Comparison of ENCODE assay signal across 1 cellular context in genomic region chr16:23556881-23557778, GRCh38.
TF ChIP-seq lines count a peak whose summit lies in the region.

TSS of gene EARS2 (minus strand) at chr16:23557350. CDS start at chr16:23557343, 7 bp downstream.
A gene with protein sequence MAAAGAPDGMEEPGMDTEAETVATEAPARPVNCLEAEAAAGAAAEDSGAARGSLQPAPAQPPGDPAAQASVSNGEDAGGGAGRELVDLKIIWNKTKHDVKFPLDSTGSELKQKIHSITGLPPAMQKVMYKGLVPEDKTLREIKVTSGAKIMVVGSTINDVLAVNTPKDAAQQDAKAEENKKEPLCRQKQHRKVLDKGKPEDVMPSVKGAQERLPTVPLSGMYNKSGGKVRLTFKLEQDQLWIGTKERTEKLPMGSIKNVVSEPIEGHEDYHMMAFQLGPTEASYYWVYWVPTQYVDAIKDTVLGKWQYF (plus strand): TSS chr16:23557727. CDS start chr16:23557743, 16 bp downstream.

TF ChIP-seq in HepG2, 621 proteins besides CTCF, POLR2A, EP300 and RAD21 (continued from another document and continues in another):
- TF ChIP-seq MAFG (CRISPR knock-in tag; IDR thresholded peaks at IDR 0.05) (no peak), FOXM1 (CRISPR knock-in tag; IDR thresholded peaks at IDR 0.05) (peak; percentile 74; the same call in 1 of the 2 replicates), HNF1B (CRISPR knock-in tag; IDR thresholded peaks at IDR 0.05) (peak; percentile 96), MYNN (CRISPR knock-in tag; IDR thresholded peaks at IDR 0.05; ENCODE audit: low read depth) (peak; percentile 84; the same call in 1 of the 2 replicates), ZNF263 (CRISPR knock-in tag; IDR thresholded peaks at IDR 0.05) (peak; percentile 68), ZNF234 (CRISPR knock-in tag; conservative IDR thresholded peaks at IDR 0.05) (peak; percentile 26; the same call in 1 of the 2 replicates), RBFOX2 (IDR thresholded peaks at IDR 0.05; ENCODE audit: low read depth, low read length) (peak; percentile 98), ZSCAN30 (CRISPR knock-in tag; IDR thresholded peaks at IDR 0.05) (peak; percentile 92; the same call in 1 of the 2 replicates), PLSCR1 (CRISPR knock-in tag; IDR thresholded peaks at IDR 0.05; ENCODE audit: borderline replicate concordance) (no peak; the same call in 1 of the 2 replicates), SRSF1 (optimal IDR thresholded peaks at IDR 0.05; ENCODE audit: low read depth, low read length) (peak; percentile 90), DBP (CRISPR knock-in tag; IDR thresholded peaks at IDR 0.05; ENCODE audit: not compliant biosample characterization) (peak; percentile 99), ZNF629 (CRISPR knock-in tag; conservative IDR thresholded peaks at IDR 0.05) (peak; percentile 100), ZNF670 (CRISPR knock-in tag; IDR thresholded peaks at IDR 0.05; ENCODE audit: borderline replicate concordance) (peak; percentile 45; the same call in 1 of the 2 replicates), IKZF1 (IDR thresholded peaks at IDR 0.05) (no peak), NFE2 (CRISPR knock-in tag; IDR thresholded peaks at IDR 0.05) (0 out of 2 replicates have a peak, but pooled peaks have one; percentile 11), PHF20 (CRISPR knock-in tag; IDR thresholded peaks at IDR 0.05) (peak; percentile 92), ARNT2 (CRISPR knock-in tag; IDR thresholded peaks at IDR 0.05; ENCODE audit: low read depth) (peak; percentile 83; the same call in 1 of the 2 replicates), SP1 (IDR thresholded peaks at IDR 0.05) (peak; percentile 82), SP1 (CRISPR knock-in tag; IDR thresholded peaks at IDR 0.05) (peak; percentile 99), ZNF367 (CRISPR knock-in tag; IDR thresholded peaks at IDR 0.05; ENCODE audit: borderline replicate concordance) (0 out of 2 replicates have a peak, but pooled peaks have one; percentile 34), RORA (CRISPR knock-in tag; IDR thresholded peaks at IDR 0.05) (no peak), ZNF660 (CRISPR knock-in tag; IDR thresholded peaks at IDR 0.05; ENCODE audit: borderline replicate concordance, low read depth) (no peak), HOXA9 (CRISPR knock-in tag; IDR thresholded peaks at IDR 0.05; ENCODE audit: borderline replicate concordance) (peak; percentile 78; the same call in 1 of the 2 replicates), ZNF101 (CRISPR knock-in tag; IDR thresholded peaks at IDR 0.05; ENCODE audit: borderline replicate concordance, low read depth) (peak; percentile 92; the same call in 1 of the 2 replicates), SIN3A (IDR thresholded peaks at IDR 0.05; ENCODE audit: borderline replicate concordance, low read depth, low read length) (peak; percentile 98; the same call in 1 of the 2 replicates), ZNF441 (CRISPR knock-in tag; IDR thresholded peaks at IDR 0.05; ENCODE audit: borderline replicate concordance) (peak; percentile 90), HDAC1 (CRISPR knock-in tag; IDR thresholded peaks at IDR 0.05) (peak; percentile 100), ZNF550 (CRISPR knock-in tag; IDR thresholded peaks at IDR 0.05; ENCODE audit: borderline replicate concordance) (peak; percentile 95; the same call in 1 of the 2 replicates), NCOA5 (CRISPR knock-in tag; IDR thresholded peaks at IDR 0.05) (0 out of 2 replicates have a peak, but pooled peaks have one; percentile 66), ZNF839 (CRISPR knock-in tag; IDR thresholded peaks at IDR 0.05; ENCODE audit: borderline replicate concordance) (peak; percentile 87; the same call in 1 of the 2 replicates), ZNF543 (CRISPR knock-in tag; IDR thresholded peaks at IDR 0.05) (peak; percentile 82; the same call in 1 of the 2 replicates), HMGA1 (CRISPR knock-in tag; conservative IDR thresholded peaks at IDR 0.05) (no peak), ARID4A (CRISPR knock-in tag; IDR thresholded peaks at IDR 0.05; ENCODE audit: borderline replicate concordance) (peak; percentile 99), CHCHD3 (CRISPR knock-in tag; IDR thresholded peaks at IDR 0.05) (peak; percentile 58; the same call in 1 of the 2 replicates), ZNF570 (CRISPR knock-in tag; IDR thresholded peaks at IDR 0.05; ENCODE audit: borderline replicate concordance) (peak; percentile 85; the same call in 1 of the 2 replicates), FOXA3 (CRISPR knock-in tag; IDR thresholded peaks at IDR 0.05) (peak; percentile 71), U2AF2 (IDR thresholded peaks at IDR 0.05; ENCODE audit: low read depth, low read length) (no peak), GATA4 (IDR thresholded peaks at IDR 0.05; ENCODE audit: borderline replicate concordance, low read depth) (0 out of 2 replicates have a peak, but pooled peaks have one; percentile 11), RFX1 (IDR thresholded peaks at IDR 0.05) (peak; percentile 85), KLF9 (CRISPR knock-in tag; IDR thresholded peaks at IDR 0.05; ENCODE audit: low read depth) (peak; percentile 100), CAMTA2 (CRISPR knock-in tag; IDR thresholded peaks at IDR 0.05; ENCODE audit: borderline replicate concordance) (peak; percentile 93), SMAD1 (CRISPR knock-in tag; IDR thresholded peaks at IDR 0.05; ENCODE audit: borderline replicate concordance, low read depth) (peak; percentile 100), ZNF850 (CRISPR knock-in tag; conservative IDR thresholded peaks at IDR 0.05) (0 out of 2 replicates have a peak, but pooled peaks have one; percentile 76), ZNF430 (CRISPR knock-in tag; IDR thresholded peaks at IDR 0.05) (peak; percentile 96), SIN3B (IDR thresholded peaks at IDR 0.05; ENCODE audit: low read length) (peak; percentile 79), ARNT (IDR thresholded peaks at IDR 0.05) (no peak), POLR2AphosphoS2 (IDR thresholded peaks at IDR 0.05; ENCODE audit: low read depth, low read length) (0 out of 2 replicates have a peak, but pooled peaks have one; percentile 74), GATAD2A (CRISPR knock-in tag; IDR thresholded peaks at IDR 0.05) (peak; percentile 91), SMARCC2 (IDR thresholded peaks at IDR 0.05) (no peak)
- TF ChIP-seq, protein P1, sequence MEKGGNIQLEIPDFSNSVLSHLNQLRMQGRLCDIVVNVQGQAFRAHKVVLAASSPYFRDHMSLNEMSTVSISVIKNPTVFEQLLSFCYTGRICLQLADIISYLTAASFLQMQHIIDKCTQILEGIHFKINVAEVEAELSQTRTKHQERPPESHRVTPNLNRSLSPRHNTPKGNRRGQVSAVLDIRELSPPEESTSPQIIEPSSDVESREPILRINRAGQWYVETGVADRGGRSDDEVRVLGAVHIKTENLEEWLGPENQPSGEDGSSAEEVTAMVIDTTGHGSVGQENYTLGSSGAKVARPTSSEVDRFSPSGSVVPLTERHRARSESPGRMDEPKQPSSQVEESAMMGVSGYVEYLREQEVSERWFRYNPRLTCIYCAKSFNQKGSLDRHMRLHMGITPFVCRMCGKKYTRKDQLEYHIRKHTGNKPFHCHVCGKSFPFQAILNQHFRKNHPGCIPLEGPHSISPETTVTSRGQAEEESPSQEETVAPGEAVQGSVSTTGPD (CRISPR knock-in tag; IDR thresholded peaks at IDR 0.05): peak; percentile 66
- TF ChIP-seq, protein P2, sequence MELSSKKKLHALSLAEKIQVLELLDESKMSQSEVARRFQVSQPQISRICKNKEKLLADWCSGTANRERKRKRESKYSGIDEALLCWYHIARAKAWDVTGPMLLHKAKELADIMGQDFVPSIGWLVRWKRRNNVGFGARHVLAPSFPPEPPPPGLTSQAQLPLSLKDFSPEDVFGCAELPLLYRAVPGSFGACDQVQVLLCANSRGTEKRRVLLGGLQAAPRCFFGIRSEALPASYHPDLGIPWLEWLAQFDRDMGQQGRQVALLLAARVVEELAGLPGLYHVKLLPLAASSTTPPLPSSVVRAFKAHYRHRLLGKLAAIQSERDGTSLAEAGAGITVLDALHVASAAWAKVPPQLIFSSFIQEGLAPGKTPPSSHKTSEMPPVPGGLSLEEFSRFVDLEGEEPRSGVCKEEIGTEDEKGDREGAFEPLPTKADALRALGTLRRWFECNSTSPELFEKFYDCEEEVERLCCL (CRISPR knock-in tag; IDR thresholded peaks at IDR 0.05; ENCODE audit: borderline replicate concordance): no peak
- TF ChIP-seq, protein P3, sequence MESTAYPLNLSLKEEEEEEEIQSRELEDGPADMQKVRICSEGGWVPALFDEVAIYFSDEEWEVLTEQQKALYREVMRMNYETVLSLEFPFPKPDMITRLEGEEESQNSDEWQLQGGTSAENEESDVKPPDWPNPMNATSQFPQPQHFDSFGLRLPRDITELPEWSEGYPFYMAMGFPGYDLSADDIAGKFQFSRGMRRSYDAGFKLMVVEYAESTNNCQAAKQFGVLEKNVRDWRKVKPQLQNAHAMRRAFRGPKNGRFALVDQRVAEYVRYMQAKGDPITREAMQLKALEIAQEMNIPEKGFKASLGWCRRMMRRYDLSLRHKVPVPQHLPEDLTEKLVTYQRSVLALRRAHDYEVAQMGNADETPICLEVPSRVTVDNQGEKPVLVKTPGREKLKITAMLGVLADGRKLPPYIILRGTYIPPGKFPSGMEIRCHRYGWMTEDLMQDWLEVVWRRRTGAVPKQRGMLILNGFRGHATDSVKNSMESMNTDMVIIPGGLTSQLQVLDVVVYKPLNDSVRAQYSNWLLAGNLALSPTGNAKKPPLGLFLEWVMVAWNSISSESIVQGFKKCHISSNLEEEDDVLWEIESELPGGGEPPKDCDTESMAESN (CRISPR knock-in tag; conservative IDR thresholded peaks at IDR 0.05): peak; percentile 96
- TF ChIP-seq, protein P4, sequence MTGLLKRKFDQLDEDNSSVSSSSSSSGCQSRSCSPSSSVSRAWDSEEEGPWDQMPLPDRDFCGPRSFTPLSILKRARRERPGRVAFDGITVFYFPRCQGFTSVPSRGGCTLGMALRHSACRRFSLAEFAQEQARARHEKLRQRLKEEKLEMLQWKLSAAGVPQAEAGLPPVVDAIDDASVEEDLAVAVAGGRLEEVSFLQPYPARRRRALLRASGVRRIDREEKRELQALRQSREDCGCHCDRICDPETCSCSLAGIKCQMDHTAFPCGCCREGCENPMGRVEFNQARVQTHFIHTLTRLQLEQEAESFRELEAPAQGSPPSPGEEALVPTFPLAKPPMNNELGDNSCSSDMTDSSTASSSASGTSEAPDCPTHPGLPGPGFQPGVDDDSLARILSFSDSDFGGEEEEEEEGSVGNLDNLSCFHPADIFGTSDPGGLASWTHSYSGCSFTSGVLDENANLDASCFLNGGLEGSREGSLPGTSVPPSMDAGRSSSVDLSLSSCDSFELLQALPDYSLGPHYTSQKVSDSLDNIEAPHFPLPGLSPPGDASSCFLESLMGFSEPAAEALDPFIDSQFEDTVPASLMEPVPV (CRISPR knock-in tag; IDR thresholded peaks at IDR 0.05): peak; percentile 77
- TF ChIP-seq, protein P5, sequence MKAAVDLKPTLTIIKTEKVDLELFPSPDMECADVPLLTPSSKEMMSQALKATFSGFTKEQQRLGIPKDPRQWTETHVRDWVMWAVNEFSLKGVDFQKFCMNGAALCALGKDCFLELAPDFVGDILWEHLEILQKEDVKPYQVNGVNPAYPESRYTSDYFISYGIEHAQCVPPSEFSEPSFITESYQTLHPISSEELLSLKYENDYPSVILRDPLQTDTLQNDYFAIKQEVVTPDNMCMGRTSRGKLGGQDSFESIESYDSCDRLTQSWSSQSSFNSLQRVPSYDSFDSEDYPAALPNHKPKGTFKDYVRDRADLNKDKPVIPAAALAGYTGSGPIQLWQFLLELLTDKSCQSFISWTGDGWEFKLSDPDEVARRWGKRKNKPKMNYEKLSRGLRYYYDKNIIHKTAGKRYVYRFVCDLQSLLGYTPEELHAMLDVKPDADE (CRISPR knock-in tag; IDR thresholded peaks at IDR 0.05): peak; percentile 89
